ENCODE assay signal across 9 cellular contexts in the genomic region with DNA sequence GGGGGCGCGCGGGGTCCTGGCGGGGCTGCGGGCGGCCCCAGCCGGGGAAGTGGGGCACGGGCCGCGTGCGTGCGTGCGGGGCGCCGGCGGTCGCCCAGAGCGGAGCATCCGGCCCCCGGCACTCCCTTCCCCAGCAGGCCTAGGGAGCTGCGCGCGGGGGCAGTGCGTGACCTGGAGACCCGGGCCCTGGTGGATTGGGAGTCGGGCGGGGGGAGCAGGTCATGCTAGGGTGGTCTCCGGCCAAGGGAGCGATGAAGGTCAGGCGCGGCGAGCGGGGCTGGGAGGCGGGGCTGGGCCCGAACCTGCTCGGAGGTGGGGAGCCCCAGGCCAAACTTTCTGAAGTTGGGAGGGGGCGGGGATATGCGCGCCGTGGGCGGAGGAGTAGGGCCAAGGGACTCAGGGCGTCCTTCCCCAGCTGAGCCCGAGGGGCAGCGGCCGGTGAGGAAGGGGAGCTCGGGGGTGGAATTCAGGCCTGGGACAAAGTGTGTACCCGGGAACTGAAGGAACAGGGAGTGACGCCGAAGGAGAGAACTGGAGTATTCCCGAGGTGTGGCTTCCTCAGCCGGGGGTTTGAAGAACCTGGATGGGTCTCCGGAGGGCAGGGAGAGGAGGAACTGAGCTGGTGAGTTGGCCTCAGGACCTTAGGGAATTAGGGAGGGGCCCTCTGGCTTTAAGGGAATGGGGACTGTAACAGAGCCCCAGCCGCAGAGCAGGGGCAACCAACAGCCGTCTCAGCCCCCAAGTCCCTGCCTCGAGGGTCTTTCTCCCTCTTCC. TPM values are rescaled to one million over a fixed set of nuclear protein-coding genes. Genes with fewer than 3 reads are reported as not detected.
DNase-seq lines count a peak whose midpoint lies in the region; ATAC-seq, FAIRE-seq and TF ChIP-seq lines count a peak whose summit lies in the region.
"Had no signal": no experiment of that assay in that cellular context is flagged by ENCODE, and none has a peak within 500 bp of the region (broad histone marks: within the 10 kb centered on the region; RNA-seq: fewer than 3 reads in every experiment).

No MANE protein-coding gene starts in this region.

- TF ChIP-seq POLR2A in erythroblast (IDR thresholded peaks at IDR 0.05; ENCODE audit: low read length), result no peak

- H3K36me3 ChIP-seq in thoracic aorta, result no peaks in the 10 kb centered on the region

- no peaks in the 10 kb centered on the region for H3K36me3 Mint-ChIP-seq in natural killer cell treated with Interleukin-12 subunit alpha and Interleukin-12 subunit beta and Interleukin-15 and Interleukin-18, amount 100 ng/mL, for 72 hours

- peaks cover 13 to 28% of the 10 kb centered on the region in 2 donors for H3K4me1 ChIP-seq in thoracic aorta (ENCODE audit: control insufficient read depth in 1 of 2, low read depth in 2 of 2)

- H3K27ac Mint-ChIP-seq in natural killer cell treated with Interleukin-12 subunit alpha and Interleukin-12 subunit beta and Interleukin-15 and Interleukin-18, amount 100 ng/mL, for 72 hours, result peak overlapping the region; percentile 57 to 78

- peak; percentile 23 for DNase-seq in Daoy (ENCODE audit: low read depth)
- peak; percentile 53 for DNase-seq in HTR-8/SVneo (ENCODE audit: insufficient read length, low spot score)
- DNase-seq in activated CD4-positive, alpha-beta T cell treated with anti-CD3 and anti-CD28 coated beads, Interleukin-2, amount 50 U/mL, for 24 hours (ENCODE audit: low read depth in 1 of 2, low spot score in 1 of 2), result peak; percentile 19 to 22
- peak; percentile 55 to 57 for DNase-seq in erythroblast (lab: John Stamatoyannopoulos, UW)
- DNase-seq in natural killer cell treated with Interleukin-12 subunit alpha and Interleukin-12 subunit beta and Interleukin-15 and Interleukin-18, amount 100 ng/mL, for 72 hours (ENCODE audit: low spot score), result peak; percentile 75
- no peak for DNase-seq in thoracic aorta (ENCODE audit: low spot score)
- DNase-seq in NCI-H1694 treated with DMSO at 0.1 percent for 48 hours (lab: John Stamatoyannopoulos, UW), result no peak

- peak overlapping the region in 1 of 2 donors; percentile 16 for H3K27ac ChIP-seq in thoracic aorta

- no peaks in the 10 kb centered on the region for H3K27me3 ChIP-seq in thoracic aorta (replicated peaks; ENCODE audit: insufficient read depth)

- FAIRE-seq in HTR-8/SVneo (lab: Jason Lieb, UNC), result no peak
- FAIRE-seq: TTC549 had no signal

- H3K4me3 ChIP-seq in thoracic aorta, result peak overlapping the region; percentile 86

- no peaks in the 10 kb centered on the region for H3K9me3 ChIP-seq in thoracic aorta

- H3K4me3 Mint-ChIP-seq in natural killer cell treated with Interleukin-12 subunit alpha and Interleukin-12 subunit beta and Interleukin-15 and Interleukin-18, amount 100 ng/mL, for 72 hours, result peak overlapping the region; percentile 85

- H3K4me1 Mint-ChIP-seq in natural killer cell treated with Interleukin-12 subunit alpha and Interleukin-12 subunit beta and Interleukin-15 and Interleukin-18, amount 100 ng/mL, for 72 hours (ENCODE audit: low read depth in 2 of 2), result peaks cover 9 to 28% of the 10 kb centered on the region in 2 donors

- ATAC-seq in GM21381 (IDR thresholded peaks at IDR 0.05; ENCODE audit: unreplicated experiment), result peak; percentile 47
- ATAC-seq in natural killer cell treated with Interleukin-12 subunit alpha and Interleukin-12 subunit beta and Interleukin-15 and Interleukin-18, amount 100 ng/mL, for 72 hours, result peak; percentile 78 to 85
- no peak for ATAC-seq in thoracic aorta (ENCODE audit: insufficient number of reproducible peaks, low FRiP score, low read depth)

- no peaks in the 10 kb centered on the region for H3K27me3 Mint-ChIP-seq in natural killer cell treated with Interleukin-12 subunit alpha and Interleukin-12 subunit beta and Interleukin-15 and Interleukin-18, amount 100 ng/mL, for 72 hours

- TF ChIP-seq CTCF in thoracic aorta (IDR thresholded peaks at IDR 0.05), result no peak

- H3K9me3 Mint-ChIP-seq in natural killer cell treated with Interleukin-12 subunit alpha and Interleukin-12 subunit beta and Interleukin-15 and Interleukin-18, amount 100 ng/mL, for 72 hours, result no peaks in the 10 kb centered on the region

RNA-seq across cellular contexts. Expression of gene XYLT2, which starts 0.6 kb away (rescaled TPM):
- total RNA-seq in Daoy (2014; rRNA removed; shearing (Covaris generic)), result 12.5 and 15.6 TPM in 2 replicates
- total RNA-seq in natural killer cell treated with Interleukin-12 subunit alpha and Interleukin-12 subunit beta and Interleukin-15 and Interleukin-18, amount 100 ng/mL, for 72 hours, result 10 to 100 TPM; 19.6 to 27.1 TPM
- 10 to 100 TPM; 17.6 to 26.4 TPM for total RNA-seq in thoracic aorta

RNA-seq across cellular contexts. Expression of gene MRPL27, which starts 26.5 kb away (rescaled TPM):
- total RNA-seq in Daoy (2014; rRNA removed; shearing (Covaris generic)), result 81.0 and 97.9 TPM in 2 replicates
- 10 to 100 TPM; 62.7 to 77.7 TPM for total RNA-seq in natural killer cell treated with Interleukin-12 subunit alpha and Interleukin-12 subunit beta and Interleukin-15 and Interleukin-18, amount 100 ng/mL, for 72 hours
- 10 to 100 TPM; 17.1 to 42.9 TPM for total RNA-seq in thoracic aorta

RNA-seq across cellular contexts. Expression of gene EME1, which starts 26.5 kb away (rescaled TPM):
- total RNA-seq in Daoy (2014; rRNA removed; shearing (Covaris generic)), result 9.2 and 15.4 TPM in 2 replicates
- 10 to 100 TPM; 15.8 to 40.2 TPM for total RNA-seq in natural killer cell treated with Interleukin-12 subunit alpha and Interleukin-12 subunit beta and Interleukin-15 and Interleukin-18, amount 100 ng/mL, for 72 hours
- 1 to 10 TPM in 1 of 2 donors, not detected in 1; 3.9 TPM for total RNA-seq in thoracic aorta

RNA-seq across cellular contexts. Expression of gene LRRC59, which starts 50.8 kb away (rescaled TPM):
- 151 and 155 TPM in 2 replicates for total RNA-seq in Daoy (2014; rRNA removed; shearing (Covaris generic))
- total RNA-seq in natural killer cell treated with Interleukin-12 subunit alpha and Interleukin-12 subunit beta and Interleukin-15 and Interleukin-18, amount 100 ng/mL, for 72 hours, result 100 to 1,000 TPM in 1 of 2 donors, 10 to 100 TPM in 1; 90.8 to 138 TPM
- total RNA-seq in thoracic aorta, result 10 to 100 TPM; 55.6 to 96.4 TPM

Comparison
In these comparisons a context has a peak if more than half of its experiments do, and no peak if none do; other contexts are left out.
1. DNase-seq: peak in Daoy (single experiment), HTR-8/SVneo (single experiment), activated CD4-positive, alpha-beta T cell treated with anti-CD3 and anti-CD28 coated beads, Interleukin-2, amount 50 U/mL, for 24 hours (2 of 2), erythroblast (2 of 2) and natural killer cell treated with Interleukin-12 subunit alpha and Interleukin-12 subunit beta and Interleukin-15 and Interleukin-18, amount 100 ng/mL, for 72 hours (single experiment); none in thoracic aorta (single experiment) and NCI-H1694 treated with DMSO at 0.1 percent for 48 hours (single experiment).